In genomic region chr10:22503315-22504090, GRCh38 we compare ENCODE assay signal across 21 cellular contexts.
DNase-seq lines count a peak whose midpoint lies in the region; ATAC-seq and TF ChIP-seq lines count a peak whose summit lies in the region.
"Had no signal": no experiment of that assay in that cellular context is flagged by ENCODE, and none has a peak within 500 bp of the region (broad histone marks: within the 10 kb centered on the region; RNA-seq: fewer than 3 reads in every experiment).

No MANE protein-coding gene starts in this region.

- no peaks in the 10 kb centered on the region for H3K27me3 ChIP-seq in SK-N-SH (ENCODE audit: insufficient read depth)
- peaks cover 0 to 5% (median 0%) of the 10 kb centered on the region in 7 donors for H3K27me3 ChIP-seq in spleen (replicated peaks in 1 of 7)
- H3K27me3 ChIP-seq: upper lobe of left lung had no signal

- ATAC-seq in SK-N-SH treated with all-trans-retinoic acid at 6 μM for 48 hours (no peak), HG02840 (IDR thresholded peaks at IDR 0.05; ENCODE audit: low FRiP score, unreplicated experiment) (no peak)

- H3F3A ChIP-seq in SK-N-SH (replicated peaks; ENCODE audit: insufficient read depth) = no peaks in the 10 kb centered on the region

- TF ChIP-seq POLR2A in spleen (IDR thresholded peaks at IDR 0.05) = no peak

- TF ChIP-seq RAD21 in SK-N-SH (IDR thresholded peaks at IDR 0.05; ENCODE audit: low read length) = no peak

- CTCF ChIA-PET in SK-N-SH (lab: Yijun Ruan, JAX) = no interaction called here

- peaks cover 51% of the 10 kb centered on the region for H3K27me3 Mint-ChIP-seq in type B pancreatic cell

- H3K4me3 ChIP-seq in SK-N-SH (ENCODE audit: low read depth in 2 of 2, low read length in 1 of 2) = no peak overlapping the region
- H3K4me3 ChIP-seq in spleen = no peak overlapping the region
- H3K4me3 ChIP-seq: dorsolateral prefrontal cortex, upper lobe of left lung had no signal

- H3K9me3 ChIP-seq in SK-N-SH (no peaks in the 10 kb centered on the region), spleen (peaks cover 0 to 4% (median 0%) of the 10 kb centered on the region in 8 donors)
- H3K9me3 ChIP-seq: upper lobe of left lung had no signal

- 57% methylated on average over 9 of the region's 9 CpGs for WGBS in SK-N-SH (ENCODE audit: low lambda C conversion rate)
- WGBS in spleen, 5 donors = 73 to 81% (median 80%) methylated on average over 9 of the region's 9 CpGs

- DNase-seq in SK-N-SH (no peak), RKO (ENCODE audit: low spot score) (peak; percentile 22), foreskin melanocyte (peak; percentile 32), type B pancreatic cell (ENCODE audit: extremely low spot score, unreplicated experiment) (no peak), spleen (no peak)
- no peak for DNase-seq in stimulated activated CD4-positive, alpha-beta T cell treated with anti-CD3 and anti-CD28 coated beads, Interleukin-4, amount 100 ng/mL, for 1 hour
- DNase-seq: 8988T; activated CD4-positive, alpha-beta memory T cell treated with anti-CD3 and anti-CD28 coated beads, Interleukin-2, amount 10 ng/mL, durations not matched to agents 7 days and 5 days; activated T-cell treated with anti-CD3 and anti-CD28 coated beads, Interleukin-2, amount 50 U/mL, for 24 hours; C1 segment of cervical spinal cord; DMS53; dorsolateral prefrontal cortex; KBM-7; mesendoderm; NCI-H1417 treated with DMSO at 0.1 percent for 48 hours; upper lobe of left lung had no signal

- TF ChIP-seq EP300 in SK-N-SH (IDR thresholded peaks at IDR 0.05; ENCODE audit: borderline replicate concordance in 1 of 2, low read depth in 1 of 2, low read length in 1 of 2) = no peak

- H2AFZ ChIP-seq in SK-N-SH (ENCODE audit: low read depth) = no peak overlapping the region

- intact Hi-C loops in spleen (cut with DNase I; ENCODE audit: low total_unique reads) = no loop called here

- H3K4me3 Mint-ChIP-seq in type B pancreatic cell = peak overlapping the region; percentile 1
- H3K4me3 Mint-ChIP-seq: activated CD4-positive, alpha-beta memory T cell treated with anti-CD3 and anti-CD28 coated beads, Interleukin-2, amount 10 ng/mL, durations not matched to agents 7 days and 5 days; activated naive CD8-positive, alpha-beta T cell; activated T-cell treated with anti-CD3 and anti-CD28 coated beads, Interleukin-2, amount 50 U/mL, for 24 hours; stimulated activated naive CD8-positive, alpha-beta T cell treated with anti-CD3 and anti-CD28 coated beads, Interleukin-15, Interleukin-2, amounts not matched to agents 100 ng/mL and 50 ng/mL, for 24 hours; T-helper 1 cell treated with Interleukin-12 subunit alpha and Interleukin-12 subunit beta and Interleukin-4 antibody, amounts not matched to agents 30 μg/mL and 1 μg/mL, for 36 hours had no signal

- H3K4me1 Mint-ChIP-seq in type B pancreatic cell (ENCODE audit: unreplicated experiment) = peaks cover 36% of the 10 kb centered on the region

- H3K4me2 ChIP-seq in SK-N-SH = no peak overlapping the region

- H3K27ac ChIP-seq in SK-N-SH (ENCODE audit: low read depth in 2 of 2, low read length in 1 of 2) = no peak overlapping the region
- H3K27ac ChIP-seq in spleen = no peak overlapping the region
- H3K27ac ChIP-seq: upper lobe of left lung had no signal

- H3K4me1 ChIP-seq in SK-N-SH (ENCODE audit: control insufficient read depth in 1 of 2, insufficient read depth in 2 of 2, low read depth in 1 of 2, low read length in 1 of 2) (peaks cover 0 to 2% of the 10 kb centered on the region in 2 experiments; a peak in 1 of 4 replicates), spleen (peaks cover 0 to 19% (median 4%) of the 10 kb centered on the region in 6 donors)
- H3K4me1 ChIP-seq: upper lobe of left lung had no signal

- TF ChIP-seq CTCF in SK-N-SH (IDR thresholded peaks at IDR 0.05) (no peak), type B pancreatic cell (conservative IDR thresholded peaks at IDR 0.05) (no peak), spleen (IDR thresholded peaks at IDR 0.05 in 8 of 11, conservative IDR thresholded peaks at IDR 0.05 in 3 of 11) (no peak)

- H3K36me3 ChIP-seq in SK-N-SH (replicated peaks in 1 of 2; ENCODE audit: control insufficient read depth in 1 of 2, insufficient read depth in 2 of 2, low read length in 1 of 2) (no peaks in the 10 kb centered on the region), spleen (no peaks in the 10 kb centered on the region)
- H3K36me3 ChIP-seq: upper lobe of left lung had no signal

- POLR2A ChIA-PET in SK-N-SH (lab: Yijun Ruan, JAX) = no interaction called here

- H3K36me3 Mint-ChIP-seq in type B pancreatic cell = no peaks in the 10 kb centered on the region
- H3K36me3 Mint-ChIP-seq: activated naive CD8-positive, alpha-beta T cell had no signal

- H3K79me2 ChIP-seq in SK-N-SH (ENCODE audit: insufficient read depth) = no peaks in the 10 kb centered on the region

- H3K9me2 ChIP-seq in SK-N-SH = no peaks in the 10 kb centered on the region

- no peaks in the 10 kb centered on the region for H3K9me3 Mint-ChIP-seq in type B pancreatic cell
- H3K9me3 Mint-ChIP-seq: activated T-cell treated with anti-CD3 and anti-CD28 coated beads, Interleukin-2, amount 50 U/mL, for 24 hours; stimulated activated naive CD8-positive, alpha-beta T cell treated with anti-CD3 and anti-CD28 coated beads, Interleukin-15, Interleukin-2, amounts not matched to agents 100 ng/mL and 50 ng/mL, for 24 hours had no signal

- H3K9ac ChIP-seq in SK-N-SH = no peak overlapping the region

- H3K27ac Mint-ChIP-seq in type B pancreatic cell = peak overlapping the region; percentile 32
- H3K27ac Mint-ChIP-seq: activated CD4-positive, alpha-beta memory T cell treated with anti-CD3 and anti-CD28 coated beads, Interleukin-2, amount 10 ng/mL, durations not matched to agents 7 days and 5 days; activated naive CD8-positive, alpha-beta T cell; activated T-cell treated with anti-CD3 and anti-CD28 coated beads, Interleukin-2, amount 50 U/mL, for 24 hours; stimulated activated naive CD8-positive, alpha-beta T cell treated with anti-CD3 and anti-CD28 coated beads, Interleukin-15, Interleukin-2, amounts not matched to agents 100 ng/mL and 50 ng/mL, for 24 hours; T-helper 1 cell treated with Interleukin-12 subunit alpha and Interleukin-12 subunit beta and Interleukin-4 antibody, amounts not matched to agents 30 μg/mL and 1 μg/mL, for 36 hours had no signal

- no peaks in the 10 kb centered on the region for H4K20me1 ChIP-seq in SK-N-SH (ENCODE audit: insufficient read depth)

TF ChIP-seq in SK-N-SH, 30 proteins besides CTCF, POLR2A, EP300 and RAD21:
- TF ChIP-seq FOXJ3 (CRISPR knock-in tag; IDR thresholded peaks at IDR 0.05) (no peak), TCF12 (IDR thresholded peaks at IDR 0.05) (no peak), RFX5 (IDR thresholded peaks at IDR 0.05; ENCODE audit: low read length) (peak; percentile 78; the same call in 1 of the 2 replicates), SIN3A (IDR thresholded peaks at IDR 0.05; ENCODE audit: borderline replicate concordance, low read depth, low read length) (no peak)

TF ChIP-seq in SK-N-SH treated with all-trans-retinoic acid at 6 μM for 48 hours, 23 proteins besides CTCF, POLR2A, EP300 and RAD21:
- TF ChIP-seq, protein P1, sequence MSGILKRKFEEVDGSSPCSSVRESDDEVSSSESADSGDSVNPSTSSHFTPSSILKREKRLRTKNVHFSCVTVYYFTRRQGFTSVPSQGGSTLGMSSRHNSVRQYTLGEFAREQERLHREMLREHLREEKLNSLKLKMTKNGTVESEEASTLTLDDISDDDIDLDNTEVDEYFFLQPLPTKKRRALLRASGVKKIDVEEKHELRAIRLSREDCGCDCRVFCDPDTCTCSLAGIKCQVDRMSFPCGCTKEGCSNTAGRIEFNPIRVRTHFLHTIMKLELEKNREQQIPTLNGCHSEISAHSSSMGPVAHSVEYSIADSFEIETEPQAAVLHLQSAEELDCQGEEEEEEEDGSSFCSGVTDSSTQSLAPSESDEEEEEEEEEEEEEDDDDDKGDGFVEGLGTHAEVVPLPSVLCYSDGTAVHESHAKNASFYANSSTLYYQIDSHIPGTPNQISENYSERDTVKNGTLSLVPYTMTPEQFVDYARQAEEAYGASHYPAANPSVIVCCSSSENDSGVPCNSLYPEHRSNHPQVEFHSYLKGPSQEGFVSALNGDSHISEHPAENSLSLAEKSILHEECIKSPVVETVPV (CRISPR knock-in tag; IDR thresholded peaks at IDR 0.05) = no peak
- TF ChIP-seq, protein P2, sequence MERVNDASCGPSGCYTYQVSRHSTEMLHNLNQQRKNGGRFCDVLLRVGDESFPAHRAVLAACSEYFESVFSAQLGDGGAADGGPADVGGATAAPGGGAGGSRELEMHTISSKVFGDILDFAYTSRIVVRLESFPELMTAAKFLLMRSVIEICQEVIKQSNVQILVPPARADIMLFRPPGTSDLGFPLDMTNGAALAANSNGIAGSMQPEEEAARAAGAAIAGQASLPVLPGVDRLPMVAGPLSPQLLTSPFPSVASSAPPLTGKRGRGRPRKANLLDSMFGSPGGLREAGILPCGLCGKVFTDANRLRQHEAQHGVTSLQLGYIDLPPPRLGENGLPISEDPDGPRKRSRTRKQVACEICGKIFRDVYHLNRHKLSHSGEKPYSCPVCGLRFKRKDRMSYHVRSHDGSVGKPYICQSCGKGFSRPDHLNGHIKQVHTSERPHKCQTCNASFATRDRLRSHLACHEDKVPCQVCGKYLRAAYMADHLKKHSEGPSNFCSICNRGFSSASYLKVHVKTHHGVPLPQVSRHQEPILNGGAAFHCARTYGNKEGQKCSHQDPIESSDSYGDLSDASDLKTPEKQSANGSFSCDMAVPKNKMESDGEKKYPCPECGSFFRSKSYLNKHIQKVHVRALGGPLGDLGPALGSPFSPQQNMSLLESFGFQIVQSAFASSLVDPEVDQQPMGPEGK (CRISPR knock-in tag; IDR thresholded peaks at IDR 0.05; ENCODE audit: borderline replicate concordance) = no peak
- TF ChIP-seq, protein P3, sequence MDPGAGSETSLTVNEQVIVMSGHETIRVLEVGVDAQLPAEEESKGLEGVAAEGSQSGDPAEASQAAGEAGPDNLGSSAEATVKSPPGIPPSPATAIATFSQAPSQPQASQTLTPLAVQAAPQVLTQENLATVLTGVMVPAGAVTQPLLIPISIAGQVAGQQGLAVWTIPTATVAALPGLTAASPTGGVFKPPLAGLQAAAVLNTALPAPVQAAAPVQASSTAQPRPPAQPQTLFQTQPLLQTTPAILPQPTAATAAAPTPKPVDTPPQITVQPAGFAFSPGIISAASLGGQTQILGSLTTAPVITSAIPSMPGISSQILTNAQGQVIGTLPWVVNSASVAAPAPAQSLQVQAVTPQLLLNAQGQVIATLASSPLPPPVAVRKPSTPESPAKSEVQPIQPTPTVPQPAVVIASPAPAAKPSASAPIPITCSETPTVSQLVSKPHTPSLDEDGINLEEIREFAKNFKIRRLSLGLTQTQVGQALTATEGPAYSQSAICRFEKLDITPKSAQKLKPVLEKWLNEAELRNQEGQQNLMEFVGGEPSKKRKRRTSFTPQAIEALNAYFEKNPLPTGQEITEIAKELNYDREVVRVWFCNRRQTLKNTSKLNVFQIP (CRISPR knock-in tag; IDR thresholded peaks at IDR 0.05; ENCODE audit: borderline replicate concordance, low read depth) = no peak
- TF ChIP-seq TOX (CRISPR knock-in tag; IDR thresholded peaks at IDR 0.05; ENCODE audit: borderline replicate concordance) = no peak
- no peak for TF ChIP-seq ZNF8 (CRISPR knock-in tag; IDR thresholded peaks at IDR 0.05)
- no peak for TF ChIP-seq PPARA (CRISPR knock-in tag; IDR thresholded peaks at IDR 0.05; ENCODE audit: borderline replicate concordance)
- TF ChIP-seq ZFP3 (CRISPR knock-in tag; IDR thresholded peaks at IDR 0.05) = no peak
- no peak for TF ChIP-seq TCF4 (CRISPR knock-in tag; IDR thresholded peaks at IDR 0.05; ENCODE audit: borderline replicate concordance)

Comparison
In these comparisons a context has a peak if more than half of its experiments do, and no peak if none do; other contexts are left out.
1. DNase-seq: peak in RKO (single experiment) and foreskin melanocyte (single experiment); none in SK-N-SH (single experiment), type B pancreatic cell (single experiment), stimulated activated CD4-positive, alpha-beta T cell treated with anti-CD3 and anti-CD28 coated beads, Interleukin-4, amount 100 ng/mL, for 1 hour (single experiment) and spleen (single experiment).